8 cellular contexts compared by ENCODE assay signal in genomic region chr1:156892190-156893047, GRCh38. TPM values are rescaled to one million over a fixed set of nuclear protein-coding genes. Genes with fewer than 3 reads are reported as not detected.
A peak's percentile ranks its signal among the peaks of the same experiment; 100 is the strongest.
DNase-seq lines count a peak whose midpoint lies in the region; ATAC-seq and TF ChIP-seq lines count a peak whose summit lies in the region.

No MANE protein-coding gene starts in this region.

- ATAC-seq in HG03439 (IDR thresholded peaks at IDR 0.05; ENCODE audit: unreplicated experiment) (peak; percentile 68), HG03469 (IDR thresholded peaks at IDR 0.05; ENCODE audit: unreplicated experiment) (no peak)
- ATAC-seq in activated CD8-positive, alpha-beta T cell treated with anti-CD3 and anti-CD28 coated beads for 36 hours, result peak; percentile 96

- CTCF ChIA-PET in activated CD8-positive, alpha-beta T cell treated with anti-CD3 and anti-CD28 coated beads for 36 hours (lab: Charles Lee), result interaction anchor here (0.8 to 7.3 kb wide), 33 partner anchors 8 to 262 kb away, joined by 3 to 144 read pairs (median 5); partner anchors contain the start of genes INSRR and NTRK1

- no peaks in the 10 kb centered on the region for H3K36me3 Mint-ChIP-seq in activated CD8-positive, alpha-beta T cell treated with anti-CD3 and anti-CD28 coated beads for 36 hours (ENCODE audit: low read depth)

- H3K4me3 Mint-ChIP-seq in activated CD8-positive, alpha-beta T cell treated with anti-CD3 and anti-CD28 coated beads for 36 hours, result peak overlapping the region; percentile 35

- peaks cover 49% of the 10 kb centered on the region for H3K27me3 Mint-ChIP-seq in activated CD8-positive, alpha-beta T cell treated with anti-CD3 and anti-CD28 coated beads for 36 hours

- POLR2A ChIA-PET in activated CD8-positive, alpha-beta T cell treated with anti-CD3 and anti-CD28 coated beads for 36 hours (lab: Charles Lee), result interaction anchor here (1.5 kb wide), 1 partner anchor 35 kb away, joined by 3 read pairs; no protein-coding TSS in a partner anchor

- DNase-seq in GM03348 (ENCODE audit: low spot score) (peak; percentile 95), NCI-H69 (lab: John Stamatoyannopoulos, UW) (peak; percentile 91), ecto neural progenitor cell (ENCODE audit: low spot score) (peak; percentile 95), lung microvascular endothelial cell (ENCODE audit: low read depth in 2 of 2) (peak; percentile 92 to 95)
- DNase-seq in activated CD8-positive, alpha-beta T cell treated with anti-CD3 and anti-CD28 coated beads for 36 hours, result peak; percentile 95
- DNase-seq in stimulated activated CD8-positive, alpha-beta memory T cell treated with anti-CD3 and anti-CD28 coated beads, Interleukin-12 subunit alpha, Interleukin-12 subunit beta, amount 100 ng/mL, for 24 hours (ENCODE audit: extremely low read depth), result peak; percentile 66

- H3K27ac Mint-ChIP-seq in activated CD8-positive, alpha-beta T cell treated with anti-CD3 and anti-CD28 coated beads for 36 hours, result no peak overlapping the region

- intact Hi-C loops in activated CD8-positive, alpha-beta T cell treated with anti-CD3 and anti-CD28 coated beads for 36 hours (cut with micrococcal nuclease), result loop anchor here (5.0 to 10.0 kb wide), 3 partner anchors 35 to 208 kb away; no protein-coding TSS in a partner anchor

- H3K9me3 Mint-ChIP-seq in activated CD8-positive, alpha-beta T cell treated with anti-CD3 and anti-CD28 coated beads for 36 hours, result no peaks in the 10 kb centered on the region

- peaks cover 7% of the 10 kb centered on the region for H3K4me1 Mint-ChIP-seq in activated CD8-positive, alpha-beta T cell treated with anti-CD3 and anti-CD28 coated beads for 36 hours (ENCODE audit: low read depth)

- peak; percentile 76 for TF ChIP-seq CTCF in activated CD8-positive, alpha-beta T cell treated with anti-CD3 and anti-CD28 coated beads for 36 hours (IDR thresholded peaks at IDR 0.05)

RNA-seq across cellular contexts. Expression of gene PEAR1, which starts 1.1 kb away (rescaled TPM):
- under 1 TPM in 1 of 2 experiments, not detected in 1; 0.07 TPM for total RNA-seq in activated CD8-positive, alpha-beta T cell treated with anti-CD3 and anti-CD28 coated beads for 36 hours
- total RNA-seq in lung microvascular endothelial cell, result 10.2 and 16.3 TPM in 2 replicates

RNA-seq across cellular contexts. Expression of gene LRRC71, which starts 28.0 kb away (rescaled TPM):
- not detected for total RNA-seq in activated CD8-positive, alpha-beta T cell treated with anti-CD3 and anti-CD28 coated beads for 36 hours
- total RNA-seq in lung microvascular endothelial cell, result under 0.01 TPM in 2 replicates

RNA-seq across cellular contexts. Expression of gene NTRK1, which starts 31.8 kb away (rescaled TPM):
- 10 to 100 TPM; 23.5 to 25.9 TPM for total RNA-seq in activated CD8-positive, alpha-beta T cell treated with anti-CD3 and anti-CD28 coated beads for 36 hours
- not detected in 2 replicates for total RNA-seq in lung microvascular endothelial cell

RNA-seq across cellular contexts. Expression of gene INSRR, which starts 33.5 kb away (rescaled TPM):
- under 1 TPM; 0.47 to 0.54 TPM for total RNA-seq in activated CD8-positive, alpha-beta T cell treated with anti-CD3 and anti-CD28 coated beads for 36 hours
- total RNA-seq in lung microvascular endothelial cell, result not detected in 2 replicates

Comparison
In these comparisons a context has a peak if more than half of its experiments do, and no peak if none do; other contexts are left out.
1. RNA of gene PEAR1, which starts 1.1 kb away (total RNA-seq): 10.2 to 16.3 TPM in lung microvascular endothelial cell; 0.07 TPM in activated CD8-positive, alpha-beta T cell treated with anti-CD3 and anti-CD28 coated beads for 36 hours; every median in the first group is over 10 times any median in the second.
2. RNA of gene NTRK1, which starts 31.8 kb away (total RNA-seq): 23.5 to 25.9 TPM in activated CD8-positive, alpha-beta T cell treated with anti-CD3 and anti-CD28 coated beads for 36 hours; not detected in lung microvascular endothelial cell; every median in the first group is over 10 times any median in the second.
3. Peak in every context shown above with its lines, with median percentiles within 50 percentile points of each other: DNase-seq.